Comparison of ENCODE assay signal across 23 cellular contexts in genomic region chr19:46376241-46377153, GRCh38. TPM values are rescaled to one million over a fixed set of nuclear protein-coding genes. Genes with fewer than 3 reads are reported as not detected.
DNase-seq lines count a peak whose midpoint lies in the region; ATAC-seq, FAIRE-seq and TF ChIP-seq lines count a peak whose summit lies in the region.
"Had no signal": no experiment of that assay in that cellular context is flagged by ENCODE, and none has a peak within 500 bp of the region (broad histone marks: within the 10 kb centered on the region; RNA-seq: fewer than 3 reads in every experiment).

No MANE protein-coding gene starts in this region.

- H3K4me3 Mint-ChIP-seq in astrocyte (ENCODE audit: unreplicated experiment), result no peak overlapping the region
- H3K4me3 Mint-ChIP-seq: activated CD4-positive, alpha-beta T cell treated with anti-CD3 and anti-CD28 coated beads for 36 hours; activated naive CD8-positive, alpha-beta T cell; T-cell had no signal

- peaks cover 21% of the 10 kb centered on the region for H4K20me1 ChIP-seq in astrocyte (ENCODE audit: insufficient read depth, low read length)

- intact Hi-C loops in stomach (cut with DNase I; ENCODE audit: low total_unique reads), result no loop called here

- no peak for FAIRE-seq in astrocyte (lab: Jason Lieb, UNC)
- FAIRE-seq: keratinocyte, TTC549, urothelium cell line had no signal

- ATAC-seq in thoracic aorta (ENCODE audit: insufficient number of reproducible peaks, low FRiP score, low read depth), result no peak
- ATAC-seq: activated CD4-positive, alpha-beta T cell treated with anti-CD3 and anti-CD28 coated beads for 36 hours; body of pancreas; PC-3; T-cell had no signal

- peak overlapping the region; percentile 22 for H3K27ac Mint-ChIP-seq in astrocyte (ENCODE audit: unreplicated experiment)
- H3K27ac Mint-ChIP-seq: activated CD4-positive, alpha-beta T cell treated with anti-CD3 and anti-CD28 coated beads for 36 hours; activated naive CD8-positive, alpha-beta T cell had no signal

- H3K27ac ChIP-seq in astrocyte (ENCODE audit: low read depth, low read length) (no peak overlapping the region), thoracic aorta (peak overlapping the region; percentile 16 to 67), stomach (peak overlapping the region in 1 of 5 donors; percentile 50)
- H3K27ac ChIP-seq: body of pancreas, colonic mucosa had no signal

- H3K9me3 ChIP-seq in astrocyte (ENCODE audit: insufficient read depth, low read depth, low read length) (no peaks in the 10 kb centered on the region), thoracic aorta (no peaks in the 10 kb centered on the region), stomach (no peaks in the 10 kb centered on the region)
- H3K9me3 ChIP-seq: body of pancreas, colonic mucosa had no signal

- no peaks in the 10 kb centered on the region for H3K9me3 Mint-ChIP-seq in astrocyte (ENCODE audit: unreplicated experiment)
- H3K9me3 Mint-ChIP-seq: T-cell had no signal

- no peaks in the 10 kb centered on the region for H3K27me3 Mint-ChIP-seq in astrocyte (ENCODE audit: low read depth, unreplicated experiment)
- H3K27me3 Mint-ChIP-seq: activated CD4-positive, alpha-beta T cell treated with anti-CD3 and anti-CD28 coated beads for 36 hours; activated naive CD8-positive, alpha-beta T cell; T-cell had no signal

- no peak for TF ChIP-seq POLR2A in NB4 (IDR thresholded peaks at IDR 0.05; ENCODE audit: extremely low read depth, insufficient read length)
- no peak for TF ChIP-seq POLR2A in stomach (IDR thresholded peaks at IDR 0.05)

- H3K79me2 ChIP-seq in astrocyte (ENCODE audit: insufficient read depth, low read length), result peaks cover 49% of the 10 kb centered on the region

- no peak overlapping the region for H3K4me2 ChIP-seq in astrocyte (ENCODE audit: low read length)

- no peaks in the 10 kb centered on the region for H3K27me3 ChIP-seq in astrocyte (ENCODE audit: insufficient read depth, low read length)
- no peaks in the 10 kb centered on the region for H3K27me3 ChIP-seq in thoracic aorta (replicated peaks; ENCODE audit: insufficient read depth)
- no peaks in the 10 kb centered on the region for H3K27me3 ChIP-seq in stomach
- H3K27me3 ChIP-seq: body of pancreas, colonic mucosa had no signal

- no peak overlapping the region for H2AFZ ChIP-seq in astrocyte (ENCODE audit: low read depth, low read length)

- WGBS in stomach, 5 donors, result 93 to 96% (median 95%) methylated on average over 19 to 20 of the region's 20 CpGs

- peaks cover 25% of the 10 kb centered on the region for H3K36me3 ChIP-seq in astrocyte (ENCODE audit: insufficient read depth, low read length)
- peaks cover 17% of the 10 kb centered on the region for H3K36me3 ChIP-seq in thoracic aorta
- peaks cover 22 to 62% (median 59%) of the 10 kb centered on the region in 4 donors for H3K36me3 ChIP-seq in stomach

- H3K4me3 ChIP-seq in NB4 (ENCODE audit: low read depth, low read length) (no peak overlapping the region), astrocyte (ENCODE audit: insufficient read depth, low read depth, low read length) (no peak overlapping the region), thoracic aorta (no peak overlapping the region), stomach (no peak overlapping the region)
- H3K4me3 ChIP-seq: body of pancreas, colonic mucosa had no signal

- H3K36me3 Mint-ChIP-seq in astrocyte (ENCODE audit: low read depth, unreplicated experiment), result peaks cover 27% of the 10 kb centered on the region

- H3K4me1 ChIP-seq in astrocyte (ENCODE audit: insufficient read depth, low read length) (peaks cover 38% of the 10 kb centered on the region), thoracic aorta (ENCODE audit: control insufficient read depth in 1 of 2, low read depth in 2 of 2) (peaks cover 35 to 66% of the 10 kb centered on the region in 2 donors), stomach (peaks cover 24 to 56% (median 44%) of the 10 kb centered on the region in 4 donors)

- DNase-seq in NB4 (ENCODE audit: low read depth) (peak; percentile 6), astrocyte (ENCODE audit: low read depth) (no peak), mesenteric fat pad (ENCODE audit: low spot score) (peak; percentile 69), thoracic aorta (ENCODE audit: low spot score) (no peak), NCI-H187 treated with DMSO at 0.1 percent for 48 hours (lab: John Stamatoyannopoulos, UW) (no peak), SKM-1 (lab: John Stamatoyannopoulos, UW; ENCODE audit: unreplicated experiment) (no peak), stomach (no peak)
- DNase-seq: activated CD4-positive, alpha-beta T cell treated with anti-CD3 and anti-CD28 coated beads for 36 hours; colonic mucosa; DMS79 treated with DMSO at 0.1 percent for 48 hours; Kasumi-1; mammary epithelial cell; NCI-H1092; NCI-H2029 treated with DMSO at 0.1 percent for 48 hours; NCI-H345; PC-3; retina had no signal

- H3K4me1 Mint-ChIP-seq in astrocyte (ENCODE audit: low read depth, unreplicated experiment), result peaks cover 29% of the 10 kb centered on the region

- H3K9ac ChIP-seq in astrocyte (ENCODE audit: low read length), result no peak overlapping the region

- TF ChIP-seq EP300 in stomach (IDR thresholded peaks at IDR 0.05), result no peak

- TF ChIP-seq CTCF in NB4 (IDR thresholded peaks at IDR 0.05; ENCODE audit: low read depth, low read length), result no peak
- no peak for TF ChIP-seq CTCF in astrocyte (IDR thresholded peaks at IDR 0.05; ENCODE audit: insufficient read depth, low read depth, low read length)
- TF ChIP-seq CTCF in thoracic aorta (IDR thresholded peaks at IDR 0.05), result no peak
- TF ChIP-seq CTCF in stomach (IDR thresholded peaks at IDR 0.05), result no peak

RNA-seq across cellular contexts. Expression of gene PPP5C, which starts 29.6 kb away (rescaled TPM):
- 68.8 and 70.9 TPM in 2 replicates for total RNA-seq in astrocyte
- total RNA-seq in mesenteric fat pad, result 44.3 TPM
- 100 to 1,000 TPM in 1 of 2 donors, 10 to 100 TPM in 1; 60.6 to 107 TPM for total RNA-seq in thoracic aorta
- 100 to 1,000 TPM in 1 of 5 donors, 10 to 100 TPM in 4; 54.5 to 124 (median 82.0) TPM for total RNA-seq in stomach
- 10 to 100 TPM; 29.6 to 39.3 (median 35.4) TPM for polyA plus RNA-seq in stomach

RNA-seq across cellular contexts. Expression of gene CCDC8, which starts 36.9 kb away (rescaled TPM):
- total RNA-seq in astrocyte (35.5 and 45.5 TPM in 2 replicates), mesenteric fat pad (2.9 TPM), thoracic aorta (10 to 100 TPM; 22.6 to 23.0 TPM), stomach (10 to 100 TPM in 1 of 5 donors, under 1 TPM in 2, not detected in 2; 0.29 to 22.9 (median 0.89) TPM)
- 1 to 10 TPM; 1.4 to 4.4 (median 3.8) TPM for polyA plus RNA-seq in stomach
- total RNA-seq: activated CD4-positive, alpha-beta T cell treated with anti-CD3 and anti-CD28 coated beads for 36 hours; PC-3 had no signal

RNA-seq across cellular contexts. Expression of gene PNMA8C, which starts 52.2 kb away (rescaled TPM):
- 0.55 and 0.98 TPM in 2 replicates for total RNA-seq in astrocyte
- total RNA-seq in mesenteric fat pad, result not detected
- 1 to 10 TPM; 1.2 to 5.2 TPM for total RNA-seq in thoracic aorta
- under 1 TPM in 1 of 5 donors, not detected in 4; 0.18 TPM for total RNA-seq in stomach
- polyA plus RNA-seq in stomach, result under 1 TPM in 1 of 3 donors, not detected in 2; 0.05 TPM
- total RNA-seq: activated CD4-positive, alpha-beta T cell treated with anti-CD3 and anti-CD28 coated beads for 36 hours; body of pancreas; PC-3; T-cell had no signal
- polyA plus RNA-seq: keratinocyte, mammary epithelial cell had no signal

Comparison
In these comparisons a context has a peak if more than half of its experiments do, and no peak if none do; other contexts are left out.
1. DNase-seq: peak in NB4 (single experiment) and mesenteric fat pad (single experiment); none in astrocyte (single experiment), thoracic aorta (single experiment), NCI-H187 treated with DMSO at 0.1 percent for 48 hours (single experiment), SKM-1 (single experiment) and stomach (single experiment).